ENCODE assay signal across 17 cellular contexts in the genomic region with DNA sequence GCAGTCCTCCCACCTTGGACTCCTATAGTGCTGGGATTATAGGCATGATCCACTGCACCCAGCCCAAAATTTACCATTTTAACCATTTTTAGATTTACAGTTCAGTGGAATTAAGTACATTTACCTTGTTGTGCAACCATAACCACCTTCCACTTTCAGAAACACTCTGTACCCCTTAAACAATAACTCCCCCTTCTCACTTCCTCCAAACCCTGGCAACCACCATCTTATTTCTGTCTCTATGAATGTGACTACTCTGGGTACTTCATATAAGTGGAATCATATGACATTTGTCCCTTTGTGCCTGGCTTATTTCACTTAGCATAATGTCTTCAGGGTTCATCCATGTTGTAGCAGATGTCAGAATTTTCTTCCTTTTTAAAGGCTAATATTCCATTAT.
"Had no signal": no experiment of that assay in that cellular context is flagged by ENCODE, and none has a peak within 500 bp of the region (broad histone marks: within the 10 kb centered on the region; RNA-seq: fewer than 3 reads in every experiment).

No MANE protein-coding gene starts in this region.

- H3K27me3 ChIP-seq: ascending aorta, esophagus muscularis mucosa, ovary, sigmoid colon, stomach, thyroid gland, uterus had no signal

- H3K4me3 Mint-ChIP-seq: activated B cell treated with CpG ODN at 0.5 μM for 24 hours; activated CD8-positive, alpha-beta memory T cell treated with anti-CD3 and anti-CD28 coated beads, Interleukin-2, amount 10 ng/mL, durations not matched to agents 7 days and 5 days; activated naive CD8-positive, alpha-beta T cell treated with anti-CD3 and anti-CD28 coated beads, Interleukin-2, amount 50 U/mL, for 24 hours; activated T-cell treated with anti-CD3 and anti-CD28 coated beads, Interleukin-2, amount 50 U/mL, for 4 hours; mesothelial cell of epicardium; neural crest cell had no signal

- H3K27ac Mint-ChIP-seq: activated B cell treated with CpG ODN at 0.5 μM for 24 hours; activated CD8-positive, alpha-beta memory T cell treated with anti-CD3 and anti-CD28 coated beads, Interleukin-2, amount 10 ng/mL, durations not matched to agents 7 days and 5 days; activated naive CD8-positive, alpha-beta T cell treated with anti-CD3 and anti-CD28 coated beads, Interleukin-2, amount 50 U/mL, for 24 hours; mesothelial cell of epicardium had no signal

- H3K9me3 ChIP-seq: ascending aorta, esophagus muscularis mucosa, lower lobe of right lung, ovary, sigmoid colon, stomach, thyroid gland, uterus had no signal

- H3K27me3 Mint-ChIP-seq: activated B cell treated with CpG ODN at 0.5 μM for 24 hours; activated CD8-positive, alpha-beta memory T cell treated with anti-CD3 and anti-CD28 coated beads, Interleukin-2, amount 10 ng/mL, durations not matched to agents 7 days and 5 days; activated naive CD8-positive, alpha-beta T cell treated with anti-CD3 and anti-CD28 coated beads, Interleukin-2, amount 50 U/mL, for 24 hours had no signal

- H3K27ac ChIP-seq: ascending aorta, esophagus muscularis mucosa, lower lobe of right lung, ovary, sigmoid colon, stomach, thyroid gland, uterus had no signal

- DNase-seq: activated B cell treated with CpG ODN at 0.5 μM for 24 hours; activated CD8-positive, alpha-beta memory T cell treated with anti-CD3 and anti-CD28 coated beads, Interleukin-2, amount 10 ng/mL, durations not matched to agents 7 days and 5 days; activated naive CD8-positive, alpha-beta T cell treated with anti-CD3 and anti-CD28 coated beads, Interleukin-2, amount 50 U/mL, for 24 hours; activated T-cell treated with anti-CD3 and anti-CD28 coated beads, Interleukin-2, amount 50 U/mL, for 4 hours; glutamatergic neuron; left cardiac atrium; lower lobe of right lung; sigmoid colon; stomach; thyroid gland; uterus had no signal

- H3K4me1 Mint-ChIP-seq: mesothelial cell of epicardium, neural crest cell had no signal

- H3K4me1 ChIP-seq: ascending aorta, esophagus muscularis mucosa, lower lobe of right lung, sigmoid colon, stomach, uterus had no signal

- H3K36me3 Mint-ChIP-seq: activated CD8-positive, alpha-beta memory T cell treated with anti-CD3 and anti-CD28 coated beads, Interleukin-2, amount 10 ng/mL, durations not matched to agents 7 days and 5 days had no signal

- FAIRE-seq: TTC549 had no signal

- H3K4me3 ChIP-seq: ascending aorta, esophagus muscularis mucosa, lower lobe of right lung, ovary, sigmoid colon, stomach, thyroid gland, uterus had no signal

- ATAC-seq: activated CD8-positive, alpha-beta memory T cell treated with anti-CD3 and anti-CD28 coated beads, Interleukin-2, amount 10 ng/mL, durations not matched to agents 7 days and 5 days; activated naive CD8-positive, alpha-beta T cell treated with anti-CD3 and anti-CD28 coated beads, Interleukin-2, amount 50 U/mL, for 24 hours; activated T-cell treated with anti-CD3 and anti-CD28 coated beads, Interleukin-2, amount 50 U/mL, for 4 hours; left cardiac atrium; lower lobe of right lung had no signal

- H3K9me3 Mint-ChIP-seq: activated B cell treated with CpG ODN at 0.5 μM for 24 hours; activated naive CD8-positive, alpha-beta T cell treated with anti-CD3 and anti-CD28 coated beads, Interleukin-2, amount 50 U/mL, for 24 hours; activated T-cell treated with anti-CD3 and anti-CD28 coated beads, Interleukin-2, amount 50 U/mL, for 4 hours; mesothelial cell of epicardium; neural crest cell had no signal

- H3K36me3 ChIP-seq: lower lobe of right lung, ovary, sigmoid colon, thyroid gland, uterus had no signal
